Comparison of ENCODE assay signal across 15 cellular contexts in genomic region chr3:150080058-150080730, GRCh38.
DNase-seq lines count a peak whose midpoint lies in the region; ATAC-seq and TF ChIP-seq lines count a peak whose summit lies in the region.
"Had no signal": no experiment of that assay in that cellular context is flagged by ENCODE, and none has a peak within 500 bp of the region (broad histone marks: within the 10 kb centered on the region; RNA-seq: fewer than 3 reads in every experiment).

No MANE protein-coding gene starts in this region.

- H3K27me3 Mint-ChIP-seq in nephron progenitor cell (ENCODE audit: low read depth, poor library complexity): peaks cover 7% of the 10 kb centered on the region

- no peak for DNase-seq in heart left ventricle
- DNase-seq in right atrium auricular region (ENCODE audit: low spot score): no peak
- no peak for DNase-seq in nephron progenitor cell
- DNase-seq in uterus: no peak
- no peak for DNase-seq in DMS53 treated with DMSO at 0.1 percent for 48 hours (lab: John Stamatoyannopoulos, UW; ENCODE audit: unreplicated experiment)
- DNase-seq in NCI-H2029 treated with DMSO at 0.1 percent for 48 hours (lab: John Stamatoyannopoulos, UW): no peak
- DNase-seq: activated CD4-positive, alpha-beta T cell treated with anti-CD3 and anti-CD28 coated beads, Interleukin-2, amount 50 U/mL, for 4 hours; mucosa of descending colon; NCI-H2081; SHP77 treated with DMSO at 0.1 percent for 48 hours; stimulated activated CD4-positive, alpha-beta T cell treated with anti-CD3 and anti-CD28 coated beads, Interleukin-4, amount 100 ng/mL, for 24 hours had no signal

- peaks cover 34% of the 10 kb centered on the region for H3K4me1 Mint-ChIP-seq in nephron progenitor cell

- H3K4me3 ChIP-seq in heart left ventricle (no peak overlapping the region), right atrium auricular region (no peak overlapping the region), uterus (no peak overlapping the region)
- H3K4me3 ChIP-seq: A549, mucosa of descending colon had no signal

- H3K36me3 Mint-ChIP-seq in nephron progenitor cell (ENCODE audit: low read depth): no peaks in the 10 kb centered on the region

- TF ChIP-seq CTCF in heart left ventricle (IDR thresholded peaks at IDR 0.05) (no peak), right atrium auricular region (IDR thresholded peaks at IDR 0.05) (no peak), nephron progenitor cell (IDR thresholded peaks at IDR 0.05) (no peak), uterus (IDR thresholded peaks at IDR 0.05) (no peak)

- no peak overlapping the region for H3K4me3 Mint-ChIP-seq in nephron progenitor cell

- peaks cover 0 to 33% (median 13%) of the 10 kb centered on the region in 12 donors for H3K4me1 ChIP-seq in heart left ventricle
- H3K4me1 ChIP-seq in right atrium auricular region: peaks cover 0 to 23% of the 10 kb centered on the region in 2 donors
- no peaks in the 10 kb centered on the region for H3K4me1 ChIP-seq in uterus

- peaks cover 19% of the 10 kb centered on the region for H3K9me3 Mint-ChIP-seq in nephron progenitor cell

- intact Hi-C loops in heart left ventricle (cut with DNase I) (no loop called here), uterus (cut with DNase I; ENCODE audit: low total_unique reads) (no loop called here)

- ATAC-seq in heart left ventricle (no peak), HG03520 (IDR thresholded peaks at IDR 0.05; ENCODE audit: unreplicated experiment) (no peak)
- ATAC-seq: A549, mucosa of descending colon had no signal

- H3K27ac Mint-ChIP-seq in nephron progenitor cell: peak overlapping the region; percentile 88

- H3K9me3 ChIP-seq in heart left ventricle (peaks cover 0 to 17% (median 0%) of the 10 kb centered on the region in 12 donors), right atrium auricular region (peaks cover 0 to 11% of the 10 kb centered on the region in 2 donors), uterus (no peaks in the 10 kb centered on the region)

- no peaks in the 10 kb centered on the region for H3K27me3 ChIP-seq in heart left ventricle
- H3K27me3 ChIP-seq in right atrium auricular region: no peaks in the 10 kb centered on the region
- no peaks in the 10 kb centered on the region for H3K27me3 ChIP-seq in uterus

- 53 to 64% (median 60%) methylated on average over 4 of the region's 4 CpGs for WGBS in heart left ventricle, 4 donors

- H3K27ac ChIP-seq in heart left ventricle (peak overlapping the region in 9 of 12 donors; percentile 3 to 55 (median 10)), right atrium auricular region (no peak overlapping the region), cingulate gyrus (ENCODE audit: low read depth, low read length) (peak overlapping the region; percentile 39), uterus (peak overlapping the region; percentile 49 to 54)
- H3K27ac ChIP-seq: HL-60 had no signal

- H3K36me3 ChIP-seq in heart left ventricle (no peaks in the 10 kb centered on the region), right atrium auricular region (no peaks in the 10 kb centered on the region), uterus (no peaks in the 10 kb centered on the region)

- TF ChIP-seq POLR2A in heart left ventricle (IDR thresholded peaks at IDR 0.05) (no peak), uterus (IDR thresholded peaks at IDR 0.05) (no peak)

Comparison
In these comparisons a context has a peak if more than half of its experiments do, and no peak if none do; other contexts are left out.
1. H3K27ac ChIP-seq: peak in heart left ventricle (9 of 12), cingulate gyrus (single experiment) and uterus (2 of 2); none in right atrium auricular region (0 of 2).